ENCODE assay signal across 23 cellular contexts in genomic region chr19:44795398-44795987, GRCh38. TPM values are rescaled to one million over a fixed set of nuclear protein-coding genes. Genes with fewer than 3 reads are reported as not detected.
DNase-seq lines count a peak whose midpoint lies in the region; ATAC-seq, FAIRE-seq and TF ChIP-seq lines count a peak whose summit lies in the region.
"Had no signal": no experiment of that assay in that cellular context is flagged by ENCODE, and none has a peak within 500 bp of the region (broad histone marks: within the 10 kb centered on the region; RNA-seq: fewer than 3 reads in every experiment).

No MANE protein-coding gene starts in this region.

- no peak for ATAC-seq in activated CD8-positive, alpha-beta T cell treated with anti-CD3 and anti-CD28 coated beads, Interleukin-2, amount 10 ng/mL, durations not matched to agents 7 days and 5 days
- ATAC-seq in activated CD8-positive, alpha-beta T cell treated with anti-CD3 and anti-CD28 coated beads for 36 hours = no peak
- no peak for ATAC-seq in GM12878
- peak in 1 of 2 donors; percentile 22 for ATAC-seq in naive B cell (ENCODE audit: low read depth in 2 of 2)
- ATAC-seq in esophagus mucosa = no peak
- ATAC-seq: CD8-positive, alpha-beta T cell; PC-3 had no signal

- peak overlapping the region; percentile 55 for H3K27ac Mint-ChIP-seq in activated CD8-positive, alpha-beta T cell treated with anti-CD3 and anti-CD28 coated beads, Interleukin-2, amount 10 ng/mL, durations not matched to agents 7 days and 5 days
- no peak overlapping the region for H3K27ac Mint-ChIP-seq in activated CD8-positive, alpha-beta T cell treated with anti-CD3 and anti-CD28 coated beads for 36 hours
- H3K27ac Mint-ChIP-seq in naive B cell = peak overlapping the region in 4 of 6 donors; percentile 12 to 83 (median 46)
- no peak overlapping the region for H3K27ac Mint-ChIP-seq in nephron progenitor cell
- H3K27ac Mint-ChIP-seq: CD8-positive, alpha-beta T cell had no signal

- RAD21 ChIA-PET in GM12878 (lab: Charles Lee; ENCODE audit: unreplicated experiment) = interaction anchor here (1.3 kb wide), 1 partner anchor 141 kb away, joined by 3 read pairs; no protein-coding TSS in a partner anchor

- no TSS peak for BruUV-seq in GM12878 (replicated peaks; lab: Mats Ljungman, UMichigan)

- DNase-seq in activated CD8-positive, alpha-beta T cell treated with anti-CD3 and anti-CD28 coated beads, Interleukin-2, amount 10 ng/mL, durations not matched to agents 7 days and 5 days = no peak
- DNase-seq in activated CD8-positive, alpha-beta T cell treated with anti-CD3 and anti-CD28 coated beads for 36 hours = no peak
- no peak for DNase-seq in GM12878 (ENCODE audit: low read depth, low spot score)
- no peak for DNase-seq in naive B cell
- DNase-seq in frontal cortex (ENCODE audit: low spot score in 2 of 2) = no peak
- no peak for DNase-seq in nephron progenitor cell
- DNase-seq: 8988T; BE2C; CD8-positive, alpha-beta T cell; NCI-H1436; NCI-H1930; NCI-H226; NCI-H524; PC-3 had no signal

- peaks cover 26% of the 10 kb centered on the region for H3K4me1 Mint-ChIP-seq in activated CD8-positive, alpha-beta T cell treated with anti-CD3 and anti-CD28 coated beads, Interleukin-2, amount 10 ng/mL, durations not matched to agents 7 days and 5 days (ENCODE audit: low read depth)
- H3K4me1 Mint-ChIP-seq in activated CD8-positive, alpha-beta T cell treated with anti-CD3 and anti-CD28 coated beads for 36 hours (ENCODE audit: low read depth) = peaks cover 9% of the 10 kb centered on the region
- peaks cover 25 to 35% (median 28%) of the 10 kb centered on the region in 3 donors for H3K4me1 Mint-ChIP-seq in naive B cell
- H3K4me1 Mint-ChIP-seq in nephron progenitor cell = peaks cover 47% of the 10 kb centered on the region

- TF ChIP-seq EP300 in GM12878 (IDR thresholded peaks at IDR 0.05; ENCODE audit: borderline replicate concordance in 1 of 2, control insufficient read depth in 1 of 2, low read depth in 2 of 2, low read length in 2 of 2) = no peak

- no peaks in the 10 kb centered on the region for H3K27me3 Mint-ChIP-seq in activated CD8-positive, alpha-beta T cell treated with anti-CD3 and anti-CD28 coated beads, Interleukin-2, amount 10 ng/mL, durations not matched to agents 7 days and 5 days (ENCODE audit: low read depth)
- H3K27me3 Mint-ChIP-seq in activated CD8-positive, alpha-beta T cell treated with anti-CD3 and anti-CD28 coated beads for 36 hours = no peaks in the 10 kb centered on the region
- no peaks in the 10 kb centered on the region for H3K27me3 Mint-ChIP-seq in naive B cell
- peaks cover 16% of the 10 kb centered on the region for H3K27me3 Mint-ChIP-seq in nephron progenitor cell (ENCODE audit: low read depth, poor library complexity)

- no peak overlapping the region for H3K4me3 Mint-ChIP-seq in activated CD8-positive, alpha-beta T cell treated with anti-CD3 and anti-CD28 coated beads, Interleukin-2, amount 10 ng/mL, durations not matched to agents 7 days and 5 days
- H3K4me3 Mint-ChIP-seq in activated CD8-positive, alpha-beta T cell treated with anti-CD3 and anti-CD28 coated beads for 36 hours = no peak overlapping the region
- H3K4me3 Mint-ChIP-seq in naive B cell (peak overlapping the region in 6 of 8 donors; percentile 30 to 85 (median 75)), nephron progenitor cell (no peak overlapping the region)
- H3K4me3 Mint-ChIP-seq: CD8-positive, alpha-beta T cell had no signal

- POLR2A ChIA-PET in activated CD8-positive, alpha-beta T cell treated with anti-CD3 and anti-CD28 coated beads, Interleukin-2, amount 10 ng/mL, durations not matched to agents 7 days and 5 days (lab: Charles Lee) = interaction anchor here (0.7 kb wide), 1 partner anchor 25 kb away, joined by 3 read pairs; no protein-coding TSS in a partner anchor
- POLR2A ChIA-PET in activated CD8-positive, alpha-beta T cell treated with anti-CD3 and anti-CD28 coated beads for 36 hours (lab: Charles Lee) = interaction anchor here (0.6 kb wide), 1 partner anchor 8 kb away, joined by 3 read pairs; no protein-coding TSS in a partner anchor
- POLR2A ChIA-PET in GM12878 (lab: Charles Lee) = no interaction called here

- CTCF ChIA-PET in activated CD8-positive, alpha-beta T cell treated with anti-CD3 and anti-CD28 coated beads, Interleukin-2, amount 10 ng/mL, durations not matched to agents 7 days and 5 days (lab: Charles Lee) = interaction anchor here (1.1 to 1.2 kb wide), 4 partner anchors 11 to 72 kb away, joined by 3 to 4 read pairs (median 3); partner anchors contain the start of gene NECTIN2
- CTCF ChIA-PET in activated CD8-positive, alpha-beta T cell treated with anti-CD3 and anti-CD28 coated beads for 36 hours (lab: Charles Lee) = interaction anchor here (0.8 to 2.6 kb wide), 4 partner anchors 9 to 157 kb away, joined by 3 to 13 read pairs (median 4); no protein-coding TSS in a partner anchor
- CTCF ChIA-PET in GM12878 (lab: Yijun Ruan, JAX) = interaction anchor here (1.5 to 1.9 kb wide), 3 partner anchors 11 to 71 kb away, joined by 5 to 17 read pairs (median 6); no protein-coding TSS in a partner anchor

- WGBS in GM12878 (ENCODE audit: insufficient coverage, insufficient replicate concordance, low lambda C conversion rate, missing lambda C conversion rate) = 29% methylated on average over 13 of the region's 13 CpGs

- no peaks in the 10 kb centered on the region for H3K9me3 ChIP-seq in GM12878 (replicated peaks; ENCODE audit: control insufficient read depth, insufficient read depth, low read length)
- H3K9me3 ChIP-seq: BE2C, SJSA1 had no signal

- no peak for TF ChIP-seq CTCF in activated CD8-positive, alpha-beta T cell treated with anti-CD3 and anti-CD28 coated beads for 36 hours (IDR thresholded peaks at IDR 0.05)
- no peak for TF ChIP-seq CTCF in C4-2B (conservative IDR thresholded peaks at IDR 0.05)
- TF ChIP-seq CTCF in GM12878 (IDR thresholded peaks at IDR 0.05 in 2 of 3, conservative IDR thresholded peaks at IDR 0.05 in 1 of 3; ENCODE audit: control insufficient read depth in 2 of 3, extremely low read depth in 1 of 3, insufficient read depth in 1 of 3, low read depth in 3 of 3, low read length in 3 of 3) = no peak
- TF ChIP-seq CTCF in nephron progenitor cell (IDR thresholded peaks at IDR 0.05) = no peak

- TF ChIP-seq POLR2A in GM12878 (IDR thresholded peaks at IDR 0.05; ENCODE audit: low read depth, low read length) = no peak

- no peaks in the 10 kb centered on the region for H3K36me3 Mint-ChIP-seq in activated CD8-positive, alpha-beta T cell treated with anti-CD3 and anti-CD28 coated beads, Interleukin-2, amount 10 ng/mL, durations not matched to agents 7 days and 5 days (ENCODE audit: low read depth)
- H3K36me3 Mint-ChIP-seq in activated CD8-positive, alpha-beta T cell treated with anti-CD3 and anti-CD28 coated beads for 36 hours (ENCODE audit: low read depth) = no peaks in the 10 kb centered on the region
- H3K36me3 Mint-ChIP-seq in naive B cell (no peaks in the 10 kb centered on the region), nephron progenitor cell (ENCODE audit: low read depth) (no peaks in the 10 kb centered on the region)
- H3K36me3 Mint-ChIP-seq: CD8-positive, alpha-beta T cell had no signal

- H3K27me3 ChIP-seq in GM12878 (replicated peaks in 1 of 2; ENCODE audit: control insufficient read depth in 2 of 2, insufficient read depth in 2 of 2, low read length in 1 of 2) = no peaks in the 10 kb centered on the region
- H3K27me3 ChIP-seq: BE2C, SJSA1 had no signal

- no peaks in the 10 kb centered on the region for H3K9me3 Mint-ChIP-seq in activated CD8-positive, alpha-beta T cell treated with anti-CD3 and anti-CD28 coated beads, Interleukin-2, amount 10 ng/mL, durations not matched to agents 7 days and 5 days (ENCODE audit: insufficient read depth)
- H3K9me3 Mint-ChIP-seq in activated CD8-positive, alpha-beta T cell treated with anti-CD3 and anti-CD28 coated beads for 36 hours = no peaks in the 10 kb centered on the region
- H3K9me3 Mint-ChIP-seq in naive B cell (no peaks in the 10 kb centered on the region), nephron progenitor cell (no peaks in the 10 kb centered on the region)
- H3K9me3 Mint-ChIP-seq: CD8-positive, alpha-beta T cell had no signal

- TF ChIP-seq RAD21 in GM12878 (IDR thresholded peaks at IDR 0.05; ENCODE audit: insufficient read depth, low read depth, low read length) = no peak

- intact Hi-C loops in activated CD8-positive, alpha-beta T cell treated with anti-CD3 and anti-CD28 coated beads for 36 hours (cut with micrococcal nuclease) = no loop called here
- intact Hi-C loops in GM12878 (cut with micrococcal nuclease; ENCODE audit: unreplicated experiment) = no loop called here

- no peaks in the 10 kb centered on the region for H4K20me1 ChIP-seq in GM12878 (ENCODE audit: control insufficient read depth, insufficient read depth)

- FAIRE-seq in GM12878 (lab: Jason Lieb, UNC) (no peak), frontal cortex (lab: Jason Lieb, UNC) (no peak)
- FAIRE-seq: D721Med, GM12892, GM18507 had no signal

- H3K9ac ChIP-seq in GM12878 (ENCODE audit: control insufficient read depth, insufficient read depth, low read length) = no peak overlapping the region
- H3K9ac ChIP-seq: KMS-11 had no signal

- H3K4me3 ChIP-seq in GM12878 = no peak overlapping the region
- H3K4me3 ChIP-seq: SJSA1 had no signal

- in situ Hi-C loops in GM12878 (cut with MboI) = no loop called here

- H3K79me2 ChIP-seq in GM12878 (ENCODE audit: control insufficient read depth, insufficient read depth, low read length) = no peaks in the 10 kb centered on the region

- SMC1A ChIA-PET in GM12878 (lab: Charles Lee; ENCODE audit: uncharacterized antibody, unreplicated experiment) = interaction anchor here (1.2 to 2.2 kb wide), 2 partner anchors 11 to 25 kb away, joined by 3 to 7 read pairs; no protein-coding TSS in a partner anchor

- H3K4me2 ChIP-seq in GM12878 (ENCODE audit: control insufficient read depth, insufficient read depth) = no peak overlapping the region
- H3K4me2 ChIP-seq: KMS-11 had no signal

- peak overlapping the region; percentile 33; the same call in 1 of the 2 replicates for H2AFZ ChIP-seq in GM12878 (ENCODE audit: control insufficient read depth, low read depth, low read length)

- H3K27ac ChIP-seq in C4-2B = peak overlapping the region; percentile 76
- no peak overlapping the region for H3K27ac ChIP-seq in GM12878 (ENCODE audit: control insufficient read depth, insufficient read depth)
- H3K27ac ChIP-seq: KMS-11, SJSA1 had no signal

- H3K36me3 ChIP-seq in GM12878 (ENCODE audit: control insufficient read depth in 2 of 2, insufficient read depth in 2 of 2, low read length in 1 of 2) = no peaks in the 10 kb centered on the region
- H3K36me3 ChIP-seq: BE2C, SJSA1 had no signal

- peaks cover 26% of the 10 kb centered on the region for H3K4me1 ChIP-seq in GM12878 (ENCODE audit: control insufficient read depth, insufficient read depth, low read length)
- H3K4me1 ChIP-seq: BE2C had no signal

RNA-seq across cellular contexts. Expression of gene BCAM, which starts 13.4 kb away (rescaled TPM):
- not detected for total RNA-seq in activated CD8-positive, alpha-beta T cell treated with anti-CD3 and anti-CD28 coated beads, Interleukin-2, amount 10 ng/mL, durations not matched to agents 7 days and 5 days
- total RNA-seq in activated CD8-positive, alpha-beta T cell treated with anti-CD3 and anti-CD28 coated beads for 36 hours = not detected
- total RNA-seq in GM12878 (2013; cell fraction: nucleolus; rRNA removed) = not detected in 2 replicates
- total RNA-seq in GM12878 (2014; rRNA removed) (not detected in 2 replicates), GM12878 (2014; rRNA removed; fragmentation: Illumina TruSeq; extraction: Trizol) (not detected in 2 replicates), GM12878 (2021) (0.29 and 0.64 TPM in 2 replicates), frontal cortex (5.7 TPM), esophagus mucosa (13.3 TPM)
- polyA plus RNA-seq in GM12878 (2011; ENCODE audit: low read depth) = not detected
- polyA plus RNA-seq in GM12878 (2011; rRNA removed) (not detected in 2 replicates), GM12878 (2014; fragmentation: Illumina TruSeq; extraction: Trizol) (not detected in 2 replicates), GM12878 (2014; fragmentation: Nextera tagmentation; extraction: Ambion mirVana) (not detected), GM12878 (2014; rRNA removed) (not detected in 2 replicates), GM12878 (2016; fragmentation: Nextera tagmentation; extraction: Ambion mirVana) (under 1 TPM in 1 of 2 experiments, not detected in 1; 0.10 TPM), naive B cell (ENCODE audit: low read depth in 6 of 6) (not detected)
- not detected in 2 replicates for polyA plus RNA-seq in GM12878 (2011; cell fraction: cytosol; rRNA removed)
- 0.12 TPM in 1 of 2 replicates, not detected in the other for polyA plus RNA-seq in GM12878 (2011; cell fraction: nucleus; rRNA removed)
- not detected in 2 replicates for polyA plus RNA-seq in GM12878 (2012)
- polyA minus RNA-seq in GM12878 (2011; rRNA and poly(A)+ RNA removed) = not detected in 2 replicates
- not detected in 2 replicates for polyA minus RNA-seq in GM12878 (2011; cell fraction: cytosol; rRNA and poly(A)+ RNA removed)
- polyA minus RNA-seq in GM12878 (2011; cell fraction: nucleus; rRNA and poly(A)+ RNA removed) = not detected in 2 replicates
- total RNA-seq: CD8-positive, alpha-beta T cell had no signal

RNA-seq across cellular contexts. Expression of gene CBLC, which starts 17.8 kb away (rescaled TPM):
- total RNA-seq in activated CD8-positive, alpha-beta T cell treated with anti-CD3 and anti-CD28 coated beads, Interleukin-2, amount 10 ng/mL, durations not matched to agents 7 days and 5 days = not detected
- not detected for total RNA-seq in activated CD8-positive, alpha-beta T cell treated with anti-CD3 and anti-CD28 coated beads for 36 hours
- not detected in 2 replicates for total RNA-seq in GM12878 (2013; cell fraction: nucleolus; rRNA removed)
- total RNA-seq in GM12878 (2014; rRNA removed) (not detected in 2 replicates), GM12878 (2014; rRNA removed; fragmentation: Illumina TruSeq; extraction: Trizol) (not detected in 2 replicates), GM12878 (2021) (0.19 TPM in 1 of 2 replicates, not detected in the other), frontal cortex (not detected), esophagus mucosa (36.2 TPM)
- polyA plus RNA-seq in GM12878 (2011; ENCODE audit: low read depth) = not detected
- polyA plus RNA-seq in GM12878 (2011; rRNA removed) (not detected in 2 replicates), GM12878 (2014; fragmentation: Illumina TruSeq; extraction: Trizol) (not detected in 2 replicates), GM12878 (2014; fragmentation: Nextera tagmentation; extraction: Ambion mirVana) (not detected), GM12878 (2014; rRNA removed) (not detected in 2 replicates), GM12878 (2016; fragmentation: Nextera tagmentation; extraction: Ambion mirVana) (not detected), naive B cell (ENCODE audit: low read depth in 6 of 6) (not detected)
- not detected in 2 replicates for polyA plus RNA-seq in GM12878 (2011; cell fraction: cytosol; rRNA removed)
- not detected in 2 replicates for polyA plus RNA-seq in GM12878 (2011; cell fraction: nucleus; rRNA removed)
- polyA plus RNA-seq in GM12878 (2012) = not detected in 2 replicates
- not detected in 2 replicates for polyA minus RNA-seq in GM12878 (2011; rRNA and poly(A)+ RNA removed)
- polyA minus RNA-seq in GM12878 (2011; cell fraction: cytosol; rRNA and poly(A)+ RNA removed) = not detected in 2 replicates
- not detected in 2 replicates for polyA minus RNA-seq in GM12878 (2011; cell fraction: nucleus; rRNA and poly(A)+ RNA removed)
- total RNA-seq: CD8-positive, alpha-beta T cell; H4; SJSA1 had no signal
- polyA plus RNA-seq: AG04450 had no signal

RNA-seq across cellular contexts. Expression of gene BCL3, which starts 47.0 kb away (rescaled TPM):
- total RNA-seq in activated CD8-positive, alpha-beta T cell treated with anti-CD3 and anti-CD28 coated beads, Interleukin-2, amount 10 ng/mL, durations not matched to agents 7 days and 5 days = 10 to 100 TPM; 22.4 to 25.1 TPM
- total RNA-seq in activated CD8-positive, alpha-beta T cell treated with anti-CD3 and anti-CD28 coated beads for 36 hours = 10 to 100 TPM; 22.8 to 27.7 TPM
- total RNA-seq in GM12878 (2013; cell fraction: nucleolus; rRNA removed) = 8.9 and 15.2 TPM in 2 replicates
- total RNA-seq in GM12878 (2014; rRNA removed) (5.2 and 6.5 TPM in 2 replicates), GM12878 (2014; rRNA removed; fragmentation: Illumina TruSeq; extraction: Trizol) (1.7 and 2.0 TPM in 2 replicates), GM12878 (2021) (22.7 and 26.4 TPM in 2 replicates), frontal cortex (0.41 TPM), esophagus mucosa (67.6 TPM)
- polyA plus RNA-seq in GM12878 (2011; ENCODE audit: low read depth) = 5.6 TPM
- polyA plus RNA-seq in GM12878 (2011; rRNA removed) (1.7 and 2.3 TPM in 2 replicates), GM12878 (2014; fragmentation: Illumina TruSeq; extraction: Trizol) (1.0 and 4.9 TPM in 2 replicates), GM12878 (2014; fragmentation: Nextera tagmentation; extraction: Ambion mirVana) (1 to 10 TPM in 1 of 2 experiments, under 1 TPM in 1; 0.55 to 1.1 TPM), GM12878 (2014; rRNA removed) (19.2 and 25.5 TPM in 2 replicates), GM12878 (2016; fragmentation: Nextera tagmentation; extraction: Ambion mirVana) (10 to 100 TPM in 1 of 2 experiments, 1 to 10 TPM in 1; 2.3 to 17.6 TPM), naive B cell (ENCODE audit: low read depth in 6 of 6) (10 to 100 TPM in 5 of 6 donors, 1 to 10 TPM in 1; 8.2 to 17.4 (median 14.1) TPM)
- 6.5 and 6.9 TPM in 2 replicates for polyA plus RNA-seq in GM12878 (2011; cell fraction: cytosol; rRNA removed)
- polyA plus RNA-seq in GM12878 (2011; cell fraction: nucleus; rRNA removed) = 33.6 and 46.6 TPM in 2 replicates
- polyA plus RNA-seq in GM12878 (2012) = 18.8 and 19.6 TPM in 2 replicates
- polyA minus RNA-seq in GM12878 (2011; rRNA and poly(A)+ RNA removed) = 3.7 and 7.5 TPM in 2 replicates
- polyA minus RNA-seq in GM12878 (2011; cell fraction: cytosol; rRNA and poly(A)+ RNA removed) = 11.7 and 18.0 TPM in 2 replicates
- polyA minus RNA-seq in GM12878 (2011; cell fraction: nucleus; rRNA and poly(A)+ RNA removed) = 6.0 and 10.0 TPM in 2 replicates

RNA-seq across cellular contexts. Expression of gene NECTIN2, which starts 50.6 kb away (rescaled TPM):
- total RNA-seq in activated CD8-positive, alpha-beta T cell treated with anti-CD3 and anti-CD28 coated beads, Interleukin-2, amount 10 ng/mL, durations not matched to agents 7 days and 5 days = under 1 TPM; 0.26 to 0.31 TPM
- under 1 TPM; 0.36 to 0.65 TPM for total RNA-seq in activated CD8-positive, alpha-beta T cell treated with anti-CD3 and anti-CD28 coated beads for 36 hours
- not detected in 2 replicates for total RNA-seq in GM12878 (2013; cell fraction: nucleolus; rRNA removed)
- total RNA-seq in GM12878 (2014; rRNA removed) = 0.11 and 0.34 TPM in 2 replicates
- not detected in 2 replicates for total RNA-seq in GM12878 (2014; rRNA removed; fragmentation: Illumina TruSeq; extraction: Trizol)
- 0.36 and 0.88 TPM in 2 replicates for total RNA-seq in GM12878 (2021)
- polyA plus RNA-seq in GM12878 (2011; ENCODE audit: low read depth) = 0.33 TPM
- 0.05 TPM in 1 of 2 replicates, not detected in the other for polyA plus RNA-seq in GM12878 (2011; rRNA removed)
- polyA plus RNA-seq in GM12878 (2011; cell fraction: cytosol; rRNA removed) = 0.06 TPM in 1 of 2 replicates, not detected in the other
- polyA plus RNA-seq in GM12878 (2011; cell fraction: nucleus; rRNA removed) = not detected in 2 replicates
- polyA plus RNA-seq in GM12878 (2012) = 0.07 and 0.26 TPM in 2 replicates
- not detected in 2 replicates for polyA plus RNA-seq in GM12878 (2014; fragmentation: Illumina TruSeq; extraction: Trizol)
- polyA plus RNA-seq in GM12878 (2014; fragmentation: Nextera tagmentation; extraction: Ambion mirVana) = not detected
- polyA plus RNA-seq in GM12878 (2014; rRNA removed) = 0.08 TPM in 1 of 2 replicates, not detected in the other
- under 1 TPM in 1 of 2 experiments, not detected in 1; 0.26 TPM for polyA plus RNA-seq in GM12878 (2016; fragmentation: Nextera tagmentation; extraction: Ambion mirVana)
- not detected in 2 replicates for polyA minus RNA-seq in GM12878 (2011; rRNA and poly(A)+ RNA removed)
- 0.52 TPM in 1 of 2 replicates, not detected in the other for polyA minus RNA-seq in GM12878 (2011; cell fraction: cytosol; rRNA and poly(A)+ RNA removed)
- polyA minus RNA-seq in GM12878 (2011; cell fraction: nucleus; rRNA and poly(A)+ RNA removed) = not detected in 2 replicates
- not detected for polyA plus RNA-seq in naive B cell (ENCODE audit: low read depth in 6 of 6)
- 26.1 TPM for total RNA-seq in frontal cortex
- total RNA-seq in esophagus mucosa = 64.4 TPM

Comparison
In these comparisons a context has a peak if more than half of its experiments do, and no peak if none do; other contexts are left out.
1. H3K27ac Mint-ChIP-seq: peak in activated CD8-positive, alpha-beta T cell treated with anti-CD3 and anti-CD28 coated beads, Interleukin-2, amount 10 ng/mL, durations not matched to agents 7 days and 5 days (single experiment) and naive B cell (4 of 6); none in activated CD8-positive, alpha-beta T cell treated with anti-CD3 and anti-CD28 coated beads for 36 hours (single experiment) and nephron progenitor cell (single experiment).
2. H3K4me3 Mint-ChIP-seq: peak in naive B cell (6 of 8); none in activated CD8-positive, alpha-beta T cell treated with anti-CD3 and anti-CD28 coated beads, Interleukin-2, amount 10 ng/mL, durations not matched to agents 7 days and 5 days (single experiment), activated CD8-positive, alpha-beta T cell treated with anti-CD3 and anti-CD28 coated beads for 36 hours (single experiment) and nephron progenitor cell (single experiment).
3. RNA of gene CBLC, which starts 17.8 kb away (total RNA-seq): 36.2 TPM in esophagus mucosa (single experiment); not detected in activated CD8-positive, alpha-beta T cell treated with anti-CD3 and anti-CD28 coated beads, Interleukin-2, amount 10 ng/mL, durations not matched to agents 7 days and 5 days, not detected in activated CD8-positive, alpha-beta T cell treated with anti-CD3 and anti-CD28 coated beads for 36 hours, 0.19 TPM in GM12878 and not detected in frontal cortex (single experiment); every median in the first group is over 10 times any median in the second.